In genomic region chr4:3827616-3828492, GRCh38 we compare ENCODE assay signal across 9 cellular contexts.
DNase-seq lines count a peak whose midpoint lies in the region; ATAC-seq, FAIRE-seq and TF ChIP-seq lines count a peak whose summit lies in the region.
"Had no signal": no experiment of that assay in that cellular context is flagged by ENCODE, and none has a peak within 500 bp of the region (broad histone marks: within the 10 kb centered on the region; RNA-seq: fewer than 3 reads in every experiment).

No MANE protein-coding gene starts in this region.

- ATAC-seq in lower lobe of right lung (peak; percentile 84 to 86), GM18511 (IDR thresholded peaks at IDR 0.05; ENCODE audit: unreplicated experiment) (no peak)
- no peak for ATAC-seq in activated naive CD8-positive, alpha-beta T cell treated with anti-CD3 and anti-CD28 coated beads, Interleukin-2, amount 50 U/mL, for 24 hours

- no peak for TF ChIP-seq EP300 in H1 (IDR thresholded peaks at IDR 0.05; ENCODE audit: borderline replicate concordance in 1 of 2, low read depth in 2 of 2, low read length in 2 of 2)

- no peaks in the 10 kb centered on the region; the same call in 1 of the 2 replicates for H3K23me2 ChIP-seq in H1 (ENCODE audit: low read depth, low read length)

- peak overlapping the region; percentile 60; the same call in 1 of the 2 replicates for H3K18ac ChIP-seq in H1 (ENCODE audit: extremely low read depth, low read length)

- no peak overlapping the region for H3K9ac ChIP-seq in H1 (replicated peaks in 1 of 4; ENCODE audit: extremely low read depth in 1 of 4, low read depth in 3 of 4, low read length in 3 of 4)

- TF ChIP-seq CTCF in H1 (IDR thresholded peaks at IDR 0.05; ENCODE audit: control extremely low read depth in 1 of 3, insufficient read depth in 1 of 3, low read depth in 1 of 3, low read length in 3 of 3): no peak
- TF ChIP-seq CTCF in lower lobe of right lung (IDR thresholded peaks at IDR 0.05): no peak

- no peak overlapping the region for H2BK15ac ChIP-seq in H1 (ENCODE audit: low read length)

- H4K20me1 ChIP-seq in H1 (replicated peaks in 1 of 2; ENCODE audit: control insufficient read depth in 1 of 2, insufficient read depth in 2 of 2, low read length in 2 of 2): no peaks in the 10 kb centered on the region

- no peak overlapping the region for H3K4me3 Mint-ChIP-seq in activated naive CD8-positive, alpha-beta T cell treated with anti-CD3 and anti-CD28 coated beads, Interleukin-2, amount 50 U/mL, for 24 hours

- H3K4me3 ChIP-seq in H1 (ENCODE audit: extremely low read depth in 1 of 4, insufficient read depth in 2 of 4, low read depth in 3 of 4, low read length in 4 of 4) (no peak overlapping the region), lower lobe of right lung (peak overlapping the region; percentile 10), HAP-1 (no peak overlapping the region)

- H2AK5ac ChIP-seq in H1 (ENCODE audit: low read depth, low read length): no peak overlapping the region

- H3K36me3 ChIP-seq in H1 (ENCODE audit: control insufficient read depth in 2 of 4, insufficient read depth in 4 of 4, low read length in 3 of 4): no peaks in the 10 kb centered on the region
- H3K36me3 ChIP-seq in lower lobe of right lung: no peaks in the 10 kb centered on the region
- H3K36me3 ChIP-seq in HAP-1 (replicated peaks): no peaks in the 10 kb centered on the region

- H4K8ac ChIP-seq in H1 (ENCODE audit: extremely low read depth, insufficient read depth, low read length): no peak overlapping the region; the same call in 1 of the 2 replicates

- CTCF ChIA-PET in H1 (lab: Charles Lee; ENCODE audit: partially characterized antibody): interaction anchor here (0.9 to 9.1 kb wide), 6 partner anchors 35 to 99 kb away, joined by 3 to 37 read pairs (median 4); no protein-coding TSS in a partner anchor

- 80% methylated on average over 19 of the region's 24 CpGs; no CpG with 5 or more reads in 1 of the 2 experiments for WGBS in H1 (ENCODE audit: extremely low coverage in 1 of 2, insufficient coverage in 1 of 2, insufficient read length in 1 of 2, insufficient replicate concordance in 2 of 2, low coverage in 1 of 2, low lambda C conversion rate in 2 of 2, missing lambda C conversion rate in 1 of 2), 2 experiments

- TF ChIP-seq RAD21 in H1 (IDR thresholded peaks at IDR 0.05 in 1 of 2, conservative IDR thresholded peaks at IDR 0.05 in 1 of 2; ENCODE audit: low read depth in 2 of 2, low read length in 2 of 2): no peak

- no peak overlapping the region for H2BK12ac ChIP-seq in H1 (ENCODE audit: low read depth, low read length)

- no peak overlapping the region for H2BK120ac ChIP-seq in H1 (replicated peaks; ENCODE audit: low read depth, low read length)

- H3K4me1 Mint-ChIP-seq in activated naive CD8-positive, alpha-beta T cell treated with anti-CD3 and anti-CD28 coated beads, Interleukin-2, amount 50 U/mL, for 24 hours: no peaks in the 10 kb centered on the region

- 0 out of 2 replicates have a peak overlapping the region, but pooled peaks have one; percentile 18 for H2BK20ac ChIP-seq in H1 (ENCODE audit: low read length)

- H3K79me2 ChIP-seq in H1 (ENCODE audit: control insufficient read depth in 1 of 2, insufficient read depth in 2 of 2, low read length in 2 of 2): no peaks in the 10 kb centered on the region

- H3K9me3 Mint-ChIP-seq in activated naive CD8-positive, alpha-beta T cell treated with anti-CD3 and anti-CD28 coated beads, Interleukin-2, amount 50 U/mL, for 24 hours: no peaks in the 10 kb centered on the region

- no peak overlapping the region for H2AFZ ChIP-seq in H1 (ENCODE audit: low read length)

- peaks cover 7% of the 10 kb centered on the region for H3K27me3 Mint-ChIP-seq in activated naive CD8-positive, alpha-beta T cell treated with anti-CD3 and anti-CD28 coated beads, Interleukin-2, amount 50 U/mL, for 24 hours

- H3K27ac ChIP-seq in H1 (ENCODE audit: low read depth, low read length) (no peak overlapping the region; the same call in 1 of the 2 replicates), lower lobe of right lung (no peak overlapping the region)

- DNase-seq in AG08395 (ENCODE audit: low spot score) (peak; percentile 82), NCI-H1092 (lab: John Stamatoyannopoulos, UW) (peak; percentile 84), H1 (ENCODE audit: low read depth in 1 of 2, low spot score in 2 of 2) (no peak), lower lobe of right lung (peak; percentile 82), HAP-1 (ENCODE audit: low spot score in 2 of 2) (no peak)
- DNase-seq in activated naive CD8-positive, alpha-beta T cell treated with anti-CD3 and anti-CD28 coated beads, Interleukin-2, amount 50 U/mL, for 24 hours: no peak
- no peak for DNase-seq in stimulated activated naive CD4-positive, alpha-beta T cell (lab: John Stamatoyannopoulos, UW)

- H3K56ac ChIP-seq in H1 (replicated peaks; ENCODE audit: insufficient read length, low read depth, low read length): no peak overlapping the region

- H3K4me1 ChIP-seq in H1 (replicated peaks in 1 of 4; ENCODE audit: control insufficient read depth in 3 of 4, insufficient read depth in 4 of 4, low read length in 3 of 4) (peaks cover 0 to 23% (median 19%) of the 10 kb centered on the region in 4 experiments; a peak in 6 of 7 replicates), lower lobe of right lung (peaks cover 9% of the 10 kb centered on the region), HAP-1 (no peaks in the 10 kb centered on the region)

- H4K5ac ChIP-seq in H1 (ENCODE audit: insufficient read length, low read depth, low read length): no peak overlapping the region

- no peaks in the 10 kb centered on the region for H3K36me3 Mint-ChIP-seq in activated naive CD8-positive, alpha-beta T cell treated with anti-CD3 and anti-CD28 coated beads, Interleukin-2, amount 50 U/mL, for 24 hours (ENCODE audit: low read depth)

- no peak overlapping the region for H3K23ac ChIP-seq in H1 (ENCODE audit: insufficient read length)

- H3K9me3 ChIP-seq in H1 (ENCODE audit: insufficient read depth in 2 of 2, low read depth in 1 of 2, low read length in 1 of 2) (no peaks in the 10 kb centered on the region), lower lobe of right lung (no peaks in the 10 kb centered on the region), HAP-1 (no peaks in the 10 kb centered on the region)

- H3K27me3 ChIP-seq in H1 (replicated peaks in 1 of 4; ENCODE audit: control insufficient read depth in 3 of 4, extremely low read depth in 1 of 4, insufficient read depth in 3 of 4, low read length in 3 of 4): no peaks in the 10 kb centered on the region; a peak in 1 of 7 replicates
- no peaks in the 10 kb centered on the region for H3K27me3 ChIP-seq in lower lobe of right lung (ENCODE audit: low read depth)
- no peaks in the 10 kb centered on the region for H3K27me3 ChIP-seq in HAP-1 (ENCODE audit: low read depth)

- FAIRE-seq in H1 (lab: Jason Lieb, UNC): no peak
- FAIRE-seq: RCC 7860 had no signal

- H3K4me2 ChIP-seq in H1 (ENCODE audit: insufficient read depth in 1 of 2, low read depth in 2 of 2, low read length in 2 of 2): no peak overlapping the region

- no peak for TF ChIP-seq POLR2A in H1 (IDR thresholded peaks at IDR 0.05; ENCODE audit: control extremely low read depth in 1 of 2, low read depth in 2 of 2, low read length in 2 of 2)

- no peak overlapping the region for H3K27ac Mint-ChIP-seq in activated naive CD8-positive, alpha-beta T cell treated with anti-CD3 and anti-CD28 coated beads, Interleukin-2, amount 50 U/mL, for 24 hours

- H3K4ac ChIP-seq in H1 (replicated peaks; ENCODE audit: insufficient read length, low read depth, low read length): no peak overlapping the region

- no peaks in the 10 kb centered on the region for H3K79me1 ChIP-seq in H1 (ENCODE audit: low read depth, low read length)

- POLR2A ChIA-PET in H1 (lab: Charles Lee; ENCODE audit: partially characterized antibody): interaction anchor here (1.6 kb wide), 1 partner anchor 8 kb away, joined by 4 read pairs; no protein-coding TSS in a partner anchor

- H2BK5ac ChIP-seq in H1 (ENCODE audit: low read depth, low read length): no peak overlapping the region

- in situ Hi-C loops in HAP-1 (cut with MboI; ENCODE audit: low sequenced_read_pairs): no loop called here

- H4K91ac ChIP-seq in H1 (replicated peaks; ENCODE audit: insufficient read length, low read length): no peak overlapping the region

- intact Hi-C loops in lower lobe of right lung (cut with DNase I): no loop called here

- H3K14ac ChIP-seq in H1 (ENCODE audit: insufficient read length): no peak overlapping the region

TF ChIP-seq in H1, 55 proteins besides CTCF, POLR2A, EP300 and RAD21:
- TF ChIP-seq MAFK (IDR thresholded peaks at IDR 0.05; ENCODE audit: low read depth, low read length) (no peak), JUND (IDR thresholded peaks at IDR 0.05; ENCODE audit: low read length) (no peak), BCL11A (IDR thresholded peaks at IDR 0.05; ENCODE audit: low read depth in 2 of 2, low read length in 2 of 2) (no peak)

Comparison
In these comparisons a context has a peak if more than half of its experiments do, and no peak if none do; other contexts are left out.
1. DNase-seq: peak in AG08395 (single experiment), NCI-H1092 (single experiment) and lower lobe of right lung (single experiment); none in H1 (0 of 2), activated naive CD8-positive, alpha-beta T cell treated with anti-CD3 and anti-CD28 coated beads, Interleukin-2, amount 50 U/mL, for 24 hours (single experiment), HAP-1 (0 of 2) and stimulated activated naive CD4-positive, alpha-beta T cell (0 of 6).
2. ATAC-seq: peak in lower lobe of right lung (2 of 2); none in activated naive CD8-positive, alpha-beta T cell treated with anti-CD3 and anti-CD28 coated beads, Interleukin-2, amount 50 U/mL, for 24 hours (single experiment) and GM18511 (single experiment).